6 cellular contexts compared by ENCODE assay signal in genomic region chr18:26403451-26403850, GRCh38.
"Had no signal": no experiment of that assay in that cellular context is flagged by ENCODE, and none has a peak within 500 bp of the region (broad histone marks: within the 10 kb centered on the region; RNA-seq: fewer than 3 reads in every experiment).

No MANE protein-coding gene starts in this region.

- ATAC-seq: HepG2, K562 had no signal

- DNase-seq: IMR-90, KBM-7 had no signal

- H3K27ac Mint-ChIP-seq: IgD-negative memory B cell had no signal

- H3K4me3 Mint-ChIP-seq: IgD-negative memory B cell had no signal

- H3K27me3 Mint-ChIP-seq: IgD-negative memory B cell had no signal

- H3K27ac ChIP-seq: HL-60 had no signal

- H3K4me3 ChIP-seq: K562 had no signal
